Comparison of ENCODE assay signal across 1 cellular context in genomic region chr1:206074839-206075238, GRCh38.
A peak's percentile ranks its signal among the peaks of the same experiment; 100 is the strongest.
TF ChIP-seq lines count a peak whose summit lies in the region.

No MANE protein-coding gene starts in this region.

TF ChIP-seq in K562, 482 proteins besides CTCF, POLR2A, EP300 and RAD21 (continued from another document and continues in another):
- TF ChIP-seq IRF2 (CRISPR knock-in tag; IDR thresholded peaks at IDR 0.05): no peak
- TF ChIP-seq PHF21A (IDR thresholded peaks at IDR 0.05; ENCODE audit: borderline replicate concordance, low read depth): no peak
- TF ChIP-seq PURB (CRISPR knock-in tag; IDR thresholded peaks at IDR 0.05; ENCODE audit: low read depth): no peak
- no peak for TF ChIP-seq CREB3 (tag; conservative IDR thresholded peaks at IDR 0.05; ENCODE audit: low read depth)
- TF ChIP-seq STAT5A (IDR thresholded peaks at IDR 0.05; ENCODE audit: borderline replicate concordance, low read length): peak; percentile 79; the same call in 1 of the 2 replicates
- TF ChIP-seq KLF10 (CRISPR knock-in tag; IDR thresholded peaks at IDR 0.05): no peak
- TF ChIP-seq SIX5 (IDR thresholded peaks at IDR 0.05; ENCODE audit: borderline replicate concordance in 1 of 2, insufficient read depth in 1 of 2, low read depth in 1 of 2, low read length in 2 of 2): no peak
- no peak for TF ChIP-seq ZFP91 (CRISPR knock-in tag; IDR thresholded peaks at IDR 0.05)
- no peak for TF ChIP-seq ZNF277 (CRISPR knock-in tag; IDR thresholded peaks at IDR 0.05; ENCODE audit: borderline replicate concordance)
- no peak for TF ChIP-seq POLR2H (tag; IDR thresholded peaks at IDR 0.05; ENCODE audit: low read depth)
- TF ChIP-seq ZNF280B (CRISPR knock-in tag; IDR thresholded peaks at IDR 0.05): no peak
- peak; percentile 88 for TF ChIP-seq CBFA2T2 (conservative IDR thresholded peaks at IDR 0.05)
- TF ChIP-seq ZNF639 (CRISPR knock-in tag; conservative IDR thresholded peaks at IDR 0.05 in 1 of 2, IDR thresholded peaks at IDR 0.05 in 1 of 2): peak in 1 of 2 experiments; percentile 78; a peak in 2 of 4 replicates
- TF ChIP-seq KAT8 (IDR thresholded peaks at IDR 0.05; ENCODE audit: low read depth): no peak
- TF ChIP-seq ZKSCAN3 (CRISPR knock-in tag; IDR thresholded peaks at IDR 0.05): no peak
- TF ChIP-seq FOXK2 (conservative IDR thresholded peaks at IDR 0.05 in 1 of 2, IDR thresholded peaks at IDR 0.05 in 1 of 2; ENCODE audit: low read depth in 2 of 2): peak; percentile 80 to 82; a peak in 3 of 4 replicates
- no peak for TF ChIP-seq THRAP3 (IDR thresholded peaks at IDR 0.05; ENCODE audit: borderline replicate concordance)
- TF ChIP-seq EGR1 (conservative IDR thresholded peaks at IDR 0.05): no peak
- TF ChIP-seq CLOCK (CRISPR knock-in tag; IDR thresholded peaks at IDR 0.05; ENCODE audit: borderline replicate concordance): no peak
- no peak for TF ChIP-seq TSC22D4 (tag; IDR thresholded peaks at IDR 0.05)
- TF ChIP-seq SMAD3 (CRISPR knock-in tag; conservative IDR thresholded peaks at IDR 0.05): peak; percentile 50; the same call in 1 of the 2 replicates
- no peak for TF ChIP-seq MCM5 (IDR thresholded peaks at IDR 0.05; ENCODE audit: low read depth)
- 0 out of 4 replicates have a peak, but pooled peaks of 1 of the 2 experiments have one; percentile 83 for TF ChIP-seq ZNF318 (IDR thresholded peaks at IDR 0.05; ENCODE audit: borderline replicate concordance in 1 of 2, low read depth in 1 of 2)
- no peak for TF ChIP-seq STAT6 (CRISPR knock-in tag; IDR thresholded peaks at IDR 0.05)
- TF ChIP-seq GTF2E2 (tag; IDR thresholded peaks at IDR 0.05): no peak
- TF ChIP-seq MEIS2 (IDR thresholded peaks at IDR 0.05; ENCODE audit: partially characterized antibody): peak; percentile 96
- no peak for TF ChIP-seq AFF4 (CRISPR knock-in tag; IDR thresholded peaks at IDR 0.05)
- TF ChIP-seq JUND (IDR thresholded peaks at IDR 0.05; ENCODE audit: borderline replicate concordance, low read depth, low read length): peak; percentile 74
- peak; percentile 57; the same call in 2 of the 3 replicates for TF ChIP-seq JUND (tag; IDR thresholded peaks at IDR 0.05; ENCODE audit: borderline replicate concordance, low read depth, low read length)
- TF ChIP-seq ZNF408 (CRISPR knock-in tag; IDR thresholded peaks at IDR 0.05; ENCODE audit: low read depth): no peak
